In genomic region chr20:1423625-1424106, GRCh38 we compare ENCODE assay signal across 7 cellular contexts. TPM values are rescaled to one million over a fixed set of nuclear protein-coding genes. Genes with fewer than 3 reads are reported as not detected.
DNase-seq lines count a peak whose midpoint lies in the region; ATAC-seq and TF ChIP-seq lines count a peak whose summit lies in the region.

No MANE protein-coding gene starts in this region.

- no peak overlapping the region for H3K4me2 ChIP-seq in Loucy (ENCODE audit: low read depth, low read length, poor library complexity, severe bottlenecking)

- CTCF ChIA-PET in RWPE1 (lab: Yijun Ruan, JAX): no interaction called here

- POLR2A ChIA-PET in RWPE1 (lab: Yijun Ruan, JAX; ENCODE audit: low non-redundant PET): no interaction called here

- no peaks in the 10 kb centered on the region for H3K36me3 ChIP-seq in Loucy (ENCODE audit: insufficient read depth, low read length)
- no peaks in the 10 kb centered on the region for H3K36me3 ChIP-seq in right lobe of liver

- peak overlapping the region; percentile 59 for H2AFZ ChIP-seq in Loucy (ENCODE audit: low read length)

- H3K79me2 ChIP-seq in Loucy (ENCODE audit: insufficient read depth, low read length): no peaks in the 10 kb centered on the region

- TF ChIP-seq POLR2A in right lobe of liver (IDR thresholded peaks at IDR 0.05): no peak

- no peaks in the 10 kb centered on the region for H4K20me1 ChIP-seq in Loucy (ENCODE audit: insufficient read depth, low read length, poor library complexity, severe bottlenecking)

- H3K4me3 ChIP-seq in Loucy (ENCODE audit: low read length, poor library complexity, severe bottlenecking): no peak overlapping the region
- H3K4me3 ChIP-seq in right lobe of liver: no peak overlapping the region

- H3F3A ChIP-seq in Loucy (ENCODE audit: low read depth): no peaks in the 10 kb centered on the region

- no peaks in the 10 kb centered on the region for H3K9me2 ChIP-seq in Loucy (replicated peaks; ENCODE audit: low read depth, low read length)

- H3K27me3 ChIP-seq in Loucy (ENCODE audit: insufficient read depth, low read length, poor library complexity, severe bottlenecking): no peaks in the 10 kb centered on the region
- H3K27me3 ChIP-seq in right lobe of liver: no peaks in the 10 kb centered on the region

- H3K27ac ChIP-seq in right lobe of liver (no peak overlapping the region), RWPE1 (no peak overlapping the region)

- no peak overlapping the region for H3K9ac ChIP-seq in Loucy (ENCODE audit: low read depth, low read length, poor library complexity, severe bottlenecking)

- ATAC-seq in right lobe of liver (peak in 3 of 4 donors; percentile 27 to 36 (median 32)), GM21360 (IDR thresholded peaks at IDR 0.05; ENCODE audit: unreplicated experiment) (no peak), HG03108 (IDR thresholded peaks at IDR 0.05; ENCODE audit: unreplicated experiment) (no peak)

- TF ChIP-seq CTCF in Loucy (conservative IDR thresholded peaks at IDR 0.05; ENCODE audit: low read length) (peak; percentile 61), right lobe of liver (IDR thresholded peaks at IDR 0.05) (no peak), RWPE1 (conservative IDR thresholded peaks at IDR 0.05; ENCODE audit: low read depth) (no peak)

- DNase-seq in EH (ENCODE audit: low read depth): peak; percentile 42
- DNase-seq in amniotic epithelial cell (ENCODE audit: low read depth): peak; percentile 92
- DNase-seq in right lobe of liver: no peak
- no peak for DNase-seq in RWPE1 (ENCODE audit: low spot score)

- intact Hi-C loops in right lobe of liver (cut with DNase I): no loop called here

- H3K4me1 ChIP-seq in Loucy (ENCODE audit: insufficient read depth, low read length, poor library complexity, severe bottlenecking) (peaks cover 21% of the 10 kb centered on the region), right lobe of liver (no peaks in the 10 kb centered on the region)

- H3K9me3 ChIP-seq in Loucy (ENCODE audit: insufficient read depth, low read depth, low read length): no peaks in the 10 kb centered on the region
- no peaks in the 10 kb centered on the region for H3K9me3 ChIP-seq in right lobe of liver

- WGBS in right lobe of liver (ENCODE audit: insufficient coverage, low coverage, low lambda C conversion rate, missing lambda C conversion rate): 60% methylated on average over 7 of the region's 7 CpGs

RNA-seq across cellular contexts. Expression of gene FKBP1A, which starts 30.8 kb away (rescaled TPM):
- total RNA-seq in right lobe of liver: 10 to 100 TPM; 56.9 to 86.9 (median 63.4) TPM

RNA-seq across cellular contexts. Expression of gene NSFL1C, which starts 43.0 kb away (rescaled TPM):
- 10 to 100 TPM; 40.8 to 53.5 (median 43.4) TPM for total RNA-seq in right lobe of liver

Comparison
In these comparisons a context has a peak if more than half of its experiments do, and no peak if none do; other contexts are left out.
1. DNase-seq: peak in EH (single experiment) and amniotic epithelial cell (single experiment); none in right lobe of liver (0 of 3) and RWPE1 (single experiment).
2. ATAC-seq: peak in right lobe of liver (3 of 4); none in GM21360 (single experiment) and HG03108 (single experiment).